Comparison of ENCODE assay signal across 8 cellular contexts in the genomic region with DNA sequence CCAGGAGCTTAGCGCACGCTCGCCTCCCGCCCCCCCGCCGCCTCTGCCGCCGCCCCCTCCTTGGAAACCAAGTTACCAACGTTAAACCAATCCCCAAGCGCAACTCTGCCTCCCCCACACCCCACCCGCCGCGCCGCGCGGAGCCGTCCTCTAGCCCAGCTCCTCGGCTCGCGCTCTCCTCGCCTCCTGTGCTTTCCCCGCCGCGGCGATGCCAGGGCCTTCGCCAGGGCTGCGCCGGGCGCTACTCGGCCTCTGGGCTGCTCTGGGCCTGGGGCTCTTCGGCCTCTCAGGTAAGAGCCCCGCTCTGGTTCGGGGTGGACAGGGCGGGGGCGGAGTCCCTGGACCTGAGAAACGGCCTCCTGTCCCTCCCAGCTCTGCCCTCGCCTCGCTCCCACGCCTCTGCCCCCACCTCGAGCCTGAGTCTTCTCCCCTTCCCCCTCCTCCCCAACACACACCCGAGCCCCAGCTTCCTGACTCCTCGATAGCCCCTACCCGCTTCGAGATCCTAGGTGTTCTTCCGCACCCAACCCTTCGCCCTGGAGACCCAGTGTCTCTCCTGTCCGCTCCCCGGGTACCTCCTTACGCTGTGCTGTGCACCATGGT. TPM values are rescaled to one million over a fixed set of nuclear protein-coding genes. Genes with fewer than 3 reads are reported as not detected.
A peak's percentile ranks its signal among the peaks of the same experiment; 100 is the strongest.
DNase-seq lines count a peak whose midpoint lies in the region; ATAC-seq and TF ChIP-seq lines count a peak whose summit lies in the region.

A gene with protein sequence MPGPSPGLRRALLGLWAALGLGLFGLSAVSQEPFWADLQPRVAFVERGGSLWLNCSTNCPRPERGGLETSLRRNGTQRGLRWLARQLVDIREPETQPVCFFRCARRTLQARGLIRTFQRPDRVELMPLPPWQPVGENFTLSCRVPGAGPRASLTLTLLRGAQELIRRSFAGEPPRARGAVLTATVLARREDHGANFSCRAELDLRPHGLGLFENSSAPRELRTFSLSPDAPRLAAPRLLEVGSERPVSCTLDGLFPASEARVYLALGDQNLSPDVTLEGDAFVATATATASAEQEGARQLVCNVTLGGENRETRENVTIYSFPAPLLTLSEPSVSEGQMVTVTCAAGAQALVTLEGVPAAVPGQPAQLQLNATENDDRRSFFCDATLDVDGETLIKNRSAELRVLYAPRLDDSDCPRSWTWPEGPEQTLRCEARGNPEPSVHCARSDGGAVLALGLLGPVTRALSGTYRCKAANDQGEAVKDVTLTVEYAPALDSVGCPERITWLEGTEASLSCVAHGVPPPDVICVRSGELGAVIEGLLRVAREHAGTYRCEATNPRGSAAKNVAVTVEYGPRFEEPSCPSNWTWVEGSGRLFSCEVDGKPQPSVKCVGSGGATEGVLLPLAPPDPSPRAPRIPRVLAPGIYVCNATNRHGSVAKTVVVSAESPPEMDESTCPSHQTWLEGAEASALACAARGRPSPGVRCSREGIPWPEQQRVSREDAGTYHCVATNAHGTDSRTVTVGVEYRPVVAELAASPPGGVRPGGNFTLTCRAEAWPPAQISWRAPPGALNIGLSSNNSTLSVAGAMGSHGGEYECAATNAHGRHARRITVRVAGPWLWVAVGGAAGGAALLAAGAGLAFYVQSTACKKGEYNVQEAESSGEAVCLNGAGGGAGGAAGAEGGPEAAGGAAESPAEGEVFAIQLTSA (plus strand): TSS at position 117 of the 603 bp plus-strand sequence. CDS start 92 bp downstream, at position 209.

- intact Hi-C loops in spleen (cut with DNase I; ENCODE audit: low total_unique reads), result no loop called here

- TF ChIP-seq CTCF in spleen (IDR thresholded peaks at IDR 0.05 in 8 of 11, conservative IDR thresholded peaks at IDR 0.05 in 3 of 11), result no peak

- H3K36me3 ChIP-seq in CD8-positive, alpha-beta memory T cell (ENCODE audit: insufficient read depth, low read length), result peaks cover 7% of the 10 kb centered on the region
- H3K36me3 ChIP-seq in spleen, result peaks cover 3 to 15% (median 13%) of the 10 kb centered on the region in 6 donors

- peak in 3 of 5 donors; percentile 27 to 64 (median 29) for DNase-seq in CD8-positive, alpha-beta memory T cell
- DNase-seq in KBM-7, result peak; percentile 53
- DNase-seq in activated CD8-positive, alpha-beta memory T cell treated with anti-CD3 and anti-CD28 coated beads, Interleukin-2, amount 50 U/mL, for 4 hours, result peak; percentile 67
- peak; percentile 25 for DNase-seq in germinal center (ENCODE audit: low spot score)
- peak; percentile 77 for DNase-seq in spleen
- no peak for DNase-seq in medulla oblongata (ENCODE audit: extremely low spot score)

- H3K9me3 Mint-ChIP-seq in CD8-positive, alpha-beta memory T cell, result no peaks in the 10 kb centered on the region

- peak within 1 kb of the TSS; percentile 10 to 88 (median 66) for H3K27ac Mint-ChIP-seq in CD8-positive, alpha-beta memory T cell

- no peaks in the 10 kb centered on the region for H3K9me3 ChIP-seq in CD8-positive, alpha-beta memory T cell (ENCODE audit: low read length)
- H3K9me3 ChIP-seq in spleen, result no peaks in the 10 kb centered on the region

- H3K4me3 Mint-ChIP-seq in CD8-positive, alpha-beta memory T cell, result peak within 1 kb of the TSS; percentile 76 to 93 (median 83)

- H3K27me3 Mint-ChIP-seq in CD8-positive, alpha-beta memory T cell, result peaks cover 57 to 59% of the 10 kb centered on the region in 2 donors

- POLR2A ChIA-PET in CD8-positive, alpha-beta memory T cell (lab: Charles Lee), result interaction anchor here (0.6 to 7.6 kb wide), 7 partner anchors 16 to 165 kb away, joined by 3 to 47 read pairs (median 4); a partner anchor contains a TSS

- TF ChIP-seq POLR2A in spleen (IDR thresholded peaks at IDR 0.05), result no peak

- peak within 1 kb of the TSS; percentile 69 for H3K27ac ChIP-seq in CD8-positive, alpha-beta memory T cell (ENCODE audit: low read depth, low read length)
- H3K27ac ChIP-seq in spleen, result peak within 1 kb of the TSS in 1 of 8 donors; percentile 20

- CTCF ChIA-PET in CD8-positive, alpha-beta memory T cell (lab: Charles Lee), result interaction anchor here (0.8 to 8.0 kb wide), 6 partner anchors 17 to 135 kb away, joined by 3 to 71 read pairs (median 6); a partner anchor contains a TSS

- H3K27me3 ChIP-seq in CD8-positive, alpha-beta memory T cell (ENCODE audit: insufficient read depth, low read length, poor library complexity, severe bottlenecking), result peaks cover 60% of the 10 kb centered on the region
- H3K27me3 ChIP-seq in spleen (replicated peaks in 1 of 7), result peaks cover 15 to 83% (median 78%) of the 10 kb centered on the region in 7 donors

- H3K4me1 Mint-ChIP-seq in CD8-positive, alpha-beta memory T cell, result peaks cover 65 to 76% (median 76%) of the 10 kb centered on the region in 3 donors

- WGBS in spleen, 5 donors, result 1 to 3% (median 2%) methylated on average over 18 to 49 of the region's 49 CpGs

- H3K36me3 Mint-ChIP-seq in CD8-positive, alpha-beta memory T cell, result peaks cover 9 to 16% (median 11%) of the 10 kb centered on the region in 3 donors

- peaks cover 80% of the 10 kb centered on the region for H3K4me1 ChIP-seq in CD8-positive, alpha-beta memory T cell (ENCODE audit: insufficient read depth, low read length)
- H3K4me1 ChIP-seq in spleen, result peaks cover 70 to 100% (median 92%) of the 10 kb centered on the region in 6 donors

- peak within 1 kb of the TSS; percentile 62 for H3K4me3 ChIP-seq in CD8-positive, alpha-beta memory T cell (ENCODE audit: low read length)
- H3K4me3 ChIP-seq in spleen, result peak within 1 kb of the TSS; percentile 13 to 70 (median 43)

- ATAC-seq in HG03045 (IDR thresholded peaks at IDR 0.05; ENCODE audit: unreplicated experiment) (no peak), HG03571 (IDR thresholded peaks at IDR 0.05; ENCODE audit: unreplicated experiment) (no peak)

- in situ Hi-C loops in KBM-7 (cut with MboI; ENCODE audit: low pct_unique_long_range_greater_than_20kb, low sequenced_read_pairs), result no loop called here

RNA-seq across cellular contexts. Expression of the gene that starts here (rescaled TPM):
- total RNA-seq in CD8-positive, alpha-beta memory T cell, result 1 to 10 TPM; 1.8 to 2.0 TPM
- not detected for polyA plus RNA-seq in CD8-positive, alpha-beta memory T cell
- total RNA-seq in spleen, result 1 to 10 TPM in 4 of 7 donors, under 1 TPM in 3; 0.33 to 1.4 (median 1.0) TPM
- under 1 TPM; 0.07 to 0.29 (median 0.21) TPM for polyA plus RNA-seq in spleen
